Comparison of ENCODE assay signal across 10 cellular contexts in the genomic region with DNA sequence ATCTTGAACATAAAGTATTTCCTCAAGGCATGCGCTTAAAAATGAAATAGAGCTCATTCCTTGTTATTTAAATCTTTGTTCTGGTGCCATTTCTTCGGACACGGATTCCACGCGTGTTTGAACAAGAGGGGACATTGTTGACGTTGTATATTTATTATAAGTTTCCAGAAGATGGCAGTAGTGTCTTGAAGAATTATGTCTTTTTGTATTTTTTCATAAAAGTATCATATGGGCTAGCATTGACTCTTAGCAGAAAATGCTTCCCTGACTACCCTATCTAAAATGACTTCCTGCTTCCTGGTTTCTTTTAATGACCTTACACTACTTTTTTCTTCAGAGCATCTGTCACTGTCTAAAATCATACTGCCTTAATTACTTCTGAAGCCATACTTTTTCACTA. TPM values are rescaled to one million over a fixed set of nuclear protein-coding genes. Genes with fewer than 3 reads are reported as not detected.
A peak's percentile ranks its signal among the peaks of the same experiment; 100 is the strongest.
DNase-seq lines count a peak whose midpoint lies in the region; ATAC-seq, FAIRE-seq and TF ChIP-seq lines count a peak whose summit lies in the region.
"Had no signal": no experiment of that assay in that cellular context is flagged by ENCODE, and none has a peak within 500 bp of the region (broad histone marks: within the 10 kb centered on the region; RNA-seq: fewer than 3 reads in every experiment).

No MANE protein-coding gene starts in this region.

- peaks cover 0 to 47% (median 18%) of the 10 kb centered on the region in 3 donors for H3K36me3 ChIP-seq in pancreas

- ATAC-seq in activated CD8-positive, alpha-beta memory T cell treated with anti-CD3 and anti-CD28 coated beads, Interleukin-2, amount 10 ng/mL, durations not matched to agents 7 days and 5 days, result peak; percentile 60
- peak; percentile 28 to 59 (median 50) for ATAC-seq in pancreas
- no peak for ATAC-seq in GM19324 (IDR thresholded peaks at IDR 0.05; ENCODE audit: low FRiP score, unreplicated experiment)

- no peak for TF ChIP-seq POLR2A in NB4 (IDR thresholded peaks at IDR 0.05; ENCODE audit: extremely low read depth, insufficient read length)

- no peaks in the 10 kb centered on the region for H3K27me3 ChIP-seq in dorsolateral prefrontal cortex
- H3K27me3 ChIP-seq in pancreas, result no peaks in the 10 kb centered on the region

- H3K4me3 ChIP-seq in NB4 (ENCODE audit: low read depth, low read length), result no peak overlapping the region
- H3K4me3 ChIP-seq in dorsolateral prefrontal cortex, result peak overlapping the region in 1 of 59 donors; percentile 2
- no peak overlapping the region for H3K4me3 ChIP-seq in pancreas

- H3K9me3 ChIP-seq in pancreas, result no peaks in the 10 kb centered on the region

- peak overlapping the region; percentile 42 for H3K27ac Mint-ChIP-seq in activated CD8-positive, alpha-beta memory T cell treated with anti-CD3 and anti-CD28 coated beads, Interleukin-2, amount 10 ng/mL, durations not matched to agents 7 days and 5 days

- CTCF ChIA-PET in activated CD8-positive, alpha-beta memory T cell treated with anti-CD3 and anti-CD28 coated beads, Interleukin-2, amount 10 ng/mL, durations not matched to agents 7 days and 5 days (lab: Charles Lee), result interaction anchor here (0.7 to 4.1 kb wide), 22 partner anchors 8 to 299 kb away, joined by 3 to 20 read pairs (median 4); no protein-coding TSS in a partner anchor

- no peaks in the 10 kb centered on the region for H3K9me3 Mint-ChIP-seq in activated CD8-positive, alpha-beta memory T cell treated with anti-CD3 and anti-CD28 coated beads, Interleukin-2, amount 10 ng/mL, durations not matched to agents 7 days and 5 days (ENCODE audit: low read depth)

- DNase-seq in activated CD8-positive, alpha-beta memory T cell treated with anti-CD3 and anti-CD28 coated beads, Interleukin-2, amount 10 ng/mL, durations not matched to agents 7 days and 5 days, result no peak
- no peak for DNase-seq in activated CD8-positive, alpha-beta memory T cell treated with anti-CD3 and anti-CD28 coated beads for 24 hours
- DNase-seq in NB4 (ENCODE audit: low read depth) (peak; percentile 35), dorsolateral prefrontal cortex (no peak), pancreas (no peak), HuH-7.5 (ENCODE audit: low spot score) (no peak)
- DNase-seq in stimulated activated CD4-positive, alpha-beta T cell treated with anti-CD3 and anti-CD28 coated beads, Interleukin-4, amount 100 ng/mL, for 1 hour, result no peak
- DNase-seq: activated CD4-positive, alpha-beta T cell treated with anti-CD3 and anti-CD28 coated beads for 1 hour had no signal

- FAIRE-seq in pancreas (lab: Jason Lieb, UNC), result no peak
- FAIRE-seq: keratinocyte had no signal

- intact Hi-C loops in dorsolateral prefrontal cortex (cut with DNase I), result loop anchor here in 1 of 2 donors (2.0 kb wide), 1 partner anchor 127 kb away; no protein-coding TSS in a partner anchor
- intact Hi-C loops in pancreas (cut with DNase I), result loop anchor here in 1 of 3 donors (10.0 kb wide), 1 partner anchor 127 kb away; no protein-coding TSS in a partner anchor

- no peak for TF ChIP-seq CTCF in NB4 (IDR thresholded peaks at IDR 0.05; ENCODE audit: low read depth, low read length)
- peak in 53 of 56 donors; percentile 16 to 76 (median 50) for TF ChIP-seq CTCF in dorsolateral prefrontal cortex (IDR thresholded peaks at IDR 0.05 in 54 of 56, conservative IDR thresholded peaks at IDR 0.05 in 2 of 56; ENCODE audit: low read depth in 1 of 56, partially characterized antibody in 56 of 56)
- no peak for TF ChIP-seq CTCF in pancreas (IDR thresholded peaks at IDR 0.05)

- H3K27me3 Mint-ChIP-seq in activated CD8-positive, alpha-beta memory T cell treated with anti-CD3 and anti-CD28 coated beads, Interleukin-2, amount 10 ng/mL, durations not matched to agents 7 days and 5 days, result no peaks in the 10 kb centered on the region

- 31 to 32% methylated on average over 6 of the region's 6 CpGs for WGBS in pancreas, 2 donors

- H3K4me3 Mint-ChIP-seq in activated CD8-positive, alpha-beta memory T cell treated with anti-CD3 and anti-CD28 coated beads, Interleukin-2, amount 10 ng/mL, durations not matched to agents 7 days and 5 days, result no peak overlapping the region

- peak overlapping the region in 13 of 59 donors; percentile 2 to 58 (median 21) for H3K27ac ChIP-seq in dorsolateral prefrontal cortex
- H3K27ac ChIP-seq in pancreas, result peak overlapping the region in 2 of 4 donors; percentile 28

- H3K4me1 Mint-ChIP-seq in activated CD8-positive, alpha-beta memory T cell treated with anti-CD3 and anti-CD28 coated beads, Interleukin-2, amount 10 ng/mL, durations not matched to agents 7 days and 5 days, result peaks cover 19% of the 10 kb centered on the region

- H3K36me3 Mint-ChIP-seq in activated CD8-positive, alpha-beta memory T cell treated with anti-CD3 and anti-CD28 coated beads, Interleukin-2, amount 10 ng/mL, durations not matched to agents 7 days and 5 days, result peaks cover 49% of the 10 kb centered on the region

- no peaks in the 10 kb centered on the region for H3K4me1 ChIP-seq in pancreas

RNA-seq across cellular contexts. Expression of gene BIRC2, which starts 20.4 kb away (rescaled TPM):
- total RNA-seq in activated CD8-positive, alpha-beta memory T cell treated with anti-CD3 and anti-CD28 coated beads, Interleukin-2, amount 10 ng/mL, durations not matched to agents 7 days and 5 days, result 10 to 100 TPM; 30.7 to 30.9 TPM
- total RNA-seq in dorsolateral prefrontal cortex, result 10 to 100 TPM; 29.0 to 61.1 (median 39.8) TPM
- 10 to 100 TPM; 20.2 to 39.1 (median 24.7) TPM for total RNA-seq in pancreas
- polyA plus RNA-seq in pancreas, result 10 to 100 TPM; 20.3 to 23.0 TPM

RNA-seq across cellular contexts. Expression of gene BIRC3, which starts 50.1 kb away (rescaled TPM):
- 100 to 1,000 TPM in 1 of 2 experiments, 10 to 100 TPM in 1; 46.4 to 231 TPM for total RNA-seq in activated CD8-positive, alpha-beta memory T cell treated with anti-CD3 and anti-CD28 coated beads, Interleukin-2, amount 10 ng/mL, durations not matched to agents 7 days and 5 days
- total RNA-seq in dorsolateral prefrontal cortex, result 1 to 10 TPM; 1.5 to 9.7 (median 3.6) TPM
- total RNA-seq in pancreas, result 10 to 100 TPM in 2 of 6 donors, 1 to 10 TPM in 4; 4.8 to 47.3 (median 8.5) TPM
- polyA plus RNA-seq in pancreas, result 1 to 10 TPM; 5.4 to 8.9 TPM

Comparison
In these comparisons a context has a peak if more than half of its experiments do, and no peak if none do; other contexts are left out.
1. CTCF ChIP-seq: peak in dorsolateral prefrontal cortex (53 of 56); none in NB4 (single experiment) and pancreas (0 of 4).